Comparison of ENCODE assay signal across 8 cellular contexts in the genomic region with DNA sequence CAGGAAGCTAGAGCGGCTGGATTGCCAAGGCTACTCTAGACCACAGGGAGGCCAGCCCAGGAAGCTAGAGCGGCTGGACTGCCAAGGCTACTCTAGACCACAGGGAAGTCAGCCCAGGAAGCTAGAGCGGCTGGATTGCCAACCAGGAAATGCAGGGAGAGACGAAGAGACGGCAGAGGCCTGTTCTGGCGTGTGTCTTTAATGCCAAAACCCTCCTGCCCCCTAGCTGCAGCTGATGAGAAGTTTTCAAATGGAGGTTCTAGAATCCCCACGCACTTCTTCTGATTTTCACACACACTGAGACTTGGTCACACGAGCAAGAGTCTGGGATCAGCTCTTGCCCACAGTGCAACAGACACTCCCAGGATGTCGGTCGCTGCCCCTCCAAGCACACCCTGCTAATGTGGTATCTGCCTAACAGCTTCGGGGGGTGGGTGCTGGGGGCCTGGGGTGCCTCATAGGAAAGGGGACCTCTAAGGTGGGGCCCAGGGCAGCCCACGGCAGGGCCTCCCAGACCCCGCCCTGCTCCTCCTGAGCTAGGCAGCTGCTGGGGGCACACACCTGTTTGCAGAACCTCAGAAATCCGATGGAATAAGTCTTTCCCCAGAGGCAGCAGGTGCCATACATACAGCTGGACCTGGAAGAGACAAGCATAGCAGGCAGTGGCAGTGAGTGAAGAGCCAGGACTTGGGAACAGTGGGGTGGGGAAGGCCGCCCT.
A peak's percentile ranks its signal among the peaks of the same experiment; 100 is the strongest.
DNase-seq lines count a peak whose midpoint lies in the region; ATAC-seq lines count a peak whose summit lies in the region.

No MANE protein-coding gene starts in this region.

- ATAC-seq in stimulated activated naive CD8-positive, alpha-beta T cell treated with anti-CD3 and anti-CD28 coated beads, Interleukin-15, amount 100 ng/mL, for 72 hours: peak; percentile 62

- H3K9me3 Mint-ChIP-seq in stimulated activated naive CD8-positive, alpha-beta T cell treated with anti-CD3 and anti-CD28 coated beads, Interleukin-15, amount 100 ng/mL, for 72 hours: no peaks in the 10 kb centered on the region

- H3K27ac Mint-ChIP-seq in stimulated activated naive CD8-positive, alpha-beta T cell treated with anti-CD3 and anti-CD28 coated beads, Interleukin-15, amount 100 ng/mL, for 72 hours: no peak overlapping the region

- DNase-seq in DMS53 (lab: John Stamatoyannopoulos, UW): peak; percentile 28
- DNase-seq in DMS53 treated with DMSO at 0.1 percent for 48 hours (lab: John Stamatoyannopoulos, UW; ENCODE audit: unreplicated experiment): no peak
- DNase-seq in NOMO-1 treated with DMSO at 0.1 percent for 48 hours (lab: John Stamatoyannopoulos, UW; ENCODE audit: unreplicated experiment): peak; percentile 72
- DNase-seq in anterior cingulate cortex (lab: John Stamatoyannopoulos, UW): peak in 32 of 58 donors; percentile 14 to 76 (median 40)
- peak; percentile 63 for DNase-seq in iPS-NIHi11 (ENCODE audit: low spot score)
- peak; percentile 18 to 47 for DNase-seq in stimulated activated naive CD8-positive, alpha-beta T cell treated with anti-CD3 and anti-CD28 coated beads, Interleukin-15, amount 100 ng/mL, for 72 hours
- no peak for DNase-seq in NCI-H2196 treated with DMSO at 0.1 percent for 48 hours (lab: John Stamatoyannopoulos, UW; ENCODE audit: unreplicated experiment)
- DNase-seq in OCI-M2 (lab: John Stamatoyannopoulos, UW; ENCODE audit: unreplicated experiment): no peak

- peaks cover 5% of the 10 kb centered on the region for H3K4me1 Mint-ChIP-seq in stimulated activated naive CD8-positive, alpha-beta T cell treated with anti-CD3 and anti-CD28 coated beads, Interleukin-15, amount 100 ng/mL, for 72 hours

- no peak overlapping the region for H3K4me3 Mint-ChIP-seq in stimulated activated naive CD8-positive, alpha-beta T cell treated with anti-CD3 and anti-CD28 coated beads, Interleukin-15, amount 100 ng/mL, for 72 hours

- H3K27me3 Mint-ChIP-seq in stimulated activated naive CD8-positive, alpha-beta T cell treated with anti-CD3 and anti-CD28 coated beads, Interleukin-15, amount 100 ng/mL, for 72 hours: no peaks in the 10 kb centered on the region

Comparison
In these comparisons a context has a peak if more than half of its experiments do, and no peak if none do; other contexts are left out.
1. DNase-seq: peak in DMS53 (single experiment), NOMO-1 treated with DMSO at 0.1 percent for 48 hours (single experiment), anterior cingulate cortex (32 of 58), iPS-NIHi11 (single experiment) and stimulated activated naive CD8-positive, alpha-beta T cell treated with anti-CD3 and anti-CD28 coated beads, Interleukin-15, amount 100 ng/mL, for 72 hours (2 of 2); none in DMS53 treated with DMSO at 0.1 percent for 48 hours (single experiment), NCI-H2196 treated with DMSO at 0.1 percent for 48 hours (single experiment) and OCI-M2 (single experiment).